1 cellular context compared by ENCODE assay signal in the genomic region with DNA sequence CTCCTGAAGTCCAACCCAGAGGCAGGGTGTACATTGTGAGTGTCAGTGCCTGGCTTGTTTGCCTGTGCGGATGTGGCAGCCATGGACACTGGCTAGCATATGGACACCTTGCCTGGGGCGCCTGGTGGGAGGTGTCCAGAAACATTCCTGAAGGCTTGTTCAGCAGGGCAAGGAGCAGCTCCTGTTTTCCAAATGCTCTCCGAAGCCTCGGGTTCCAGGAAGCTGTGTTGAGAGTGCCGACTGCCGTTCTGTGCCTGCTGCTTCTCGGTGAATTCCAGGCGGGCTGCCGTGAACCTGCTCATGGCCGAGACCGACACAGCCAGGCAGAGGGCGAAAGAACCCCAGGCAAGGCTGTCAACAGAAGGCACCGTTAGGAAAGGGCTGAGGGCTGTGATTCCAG.
TF ChIP-seq lines count a peak whose summit lies in the region.

No MANE protein-coding gene starts in this region.

TF ChIP-seq in H1, 55 proteins besides CTCF, POLR2A, EP300 and RAD21:
- TF ChIP-seq, protein P1, sequence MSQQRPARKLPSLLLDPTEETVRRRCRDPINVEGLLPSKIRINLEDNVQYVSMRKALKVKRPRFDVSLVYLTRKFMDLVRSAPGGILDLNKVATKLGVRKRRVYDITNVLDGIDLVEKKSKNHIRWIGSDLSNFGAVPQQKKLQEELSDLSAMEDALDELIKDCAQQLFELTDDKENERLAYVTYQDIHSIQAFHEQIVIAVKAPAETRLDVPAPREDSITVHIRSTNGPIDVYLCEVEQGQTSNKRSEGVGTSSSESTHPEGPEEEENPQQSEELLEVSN (IDR thresholded peaks at IDR 0.05), result no peak
- TF ChIP-seq MAFK (IDR thresholded peaks at IDR 0.05; ENCODE audit: low read depth, low read length) (no peak), SIN3A (conservative IDR thresholded peaks at IDR 0.05 in 1 of 2, IDR thresholded peaks at IDR 0.05 in 1 of 2; ENCODE audit: low read depth in 1 of 2, low read length in 2 of 2) (no peak), KDM5A (IDR thresholded peaks at IDR 0.05; ENCODE audit: low read length) (no peak), BRCA1 (IDR thresholded peaks at IDR 0.05; ENCODE audit: low read depth, low read length) (no peak), SP1 (IDR thresholded peaks at IDR 0.05; ENCODE audit: low read depth, low read length) (no peak), CEBPB (IDR thresholded peaks at IDR 0.05; ENCODE audit: low read depth, low read length) (no peak), GTF2F1 (IDR thresholded peaks at IDR 0.05; ENCODE audit: borderline replicate concordance, low read depth, low read length) (no peak), CBX8 (IDR thresholded peaks at IDR 0.05; ENCODE audit: borderline replicate concordance, low read depth, low read length) (no peak), TEAD4 (IDR thresholded peaks at IDR 0.05; ENCODE audit: low read depth, low read length) (no peak), TCF12 (IDR thresholded peaks at IDR 0.05; ENCODE audit: low read depth, low read length) (no peak), CBX5 (IDR thresholded peaks at IDR 0.05; ENCODE audit: low read depth, low read length) (no peak), CREB1 (IDR thresholded peaks at IDR 0.05) (no peak), HDAC2 (IDR thresholded peaks at IDR 0.05; ENCODE audit: borderline replicate concordance in 1 of 2, low read depth in 2 of 2, low read length in 2 of 2) (no peak)
TF ChIP-seq in H1: peak in this region for 0.
